In the genomic region with DNA sequence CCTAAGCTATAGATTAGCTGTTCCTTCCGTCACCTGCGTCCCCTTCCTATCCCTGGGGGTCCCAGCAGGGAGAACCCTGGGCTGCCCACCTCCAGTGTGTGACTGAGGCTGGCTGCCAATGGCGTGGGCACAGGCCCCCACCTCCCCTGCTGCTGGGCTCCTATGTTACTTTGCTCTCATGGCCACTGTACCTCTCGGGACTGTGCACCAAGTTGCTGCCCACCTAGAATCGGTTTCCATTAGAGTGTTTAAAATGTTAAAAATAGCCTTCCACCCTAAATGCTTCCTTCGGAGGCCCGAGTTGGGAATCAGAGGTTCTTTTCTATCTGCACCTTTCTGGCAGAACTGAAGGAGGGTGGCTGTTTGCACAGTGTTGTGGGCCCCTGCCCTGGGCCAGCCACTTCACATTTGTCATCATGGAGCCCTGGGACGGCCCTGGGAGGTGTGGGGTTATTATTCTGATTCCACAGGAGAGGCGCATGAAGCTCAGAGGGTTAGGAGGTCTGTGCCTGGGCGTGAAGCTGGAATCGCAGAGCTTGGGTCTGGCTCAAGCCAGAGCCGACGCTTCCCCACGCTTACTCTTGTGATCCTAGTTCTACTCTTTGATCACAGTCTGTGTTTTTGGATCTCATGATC, we compare ENCODE assay signal across 1 cellular context.
TF ChIP-seq lines count a peak whose summit lies in the region.

No MANE protein-coding gene starts in this region.

TF ChIP-seq in SK-N-SH, 30 proteins besides CTCF, POLR2A, EP300 and RAD21 (continued from another document):
- TF ChIP-seq IRF3 (IDR thresholded peaks at IDR 0.05; ENCODE audit: low read depth, low read length) (no peak), GATA2 (CRISPR knock-in tag; IDR thresholded peaks at IDR 0.05) (no peak), PBX3 (IDR thresholded peaks at IDR 0.05) (no peak), RCOR1 (IDR thresholded peaks at IDR 0.05; ENCODE audit: low read length) (no peak), RXRA (IDR thresholded peaks at IDR 0.05; ENCODE audit: borderline replicate concordance, low read depth) (no peak), CHD2 (IDR thresholded peaks at IDR 0.05; ENCODE audit: low read length, partially characterized antibody) (no peak), USF2 (IDR thresholded peaks at IDR 0.05; ENCODE audit: borderline replicate concordance, low read depth, low read length) (no peak), TEAD4 (IDR thresholded peaks at IDR 0.05; ENCODE audit: borderline replicate concordance, insufficient read depth) (no peak), SMC3 (IDR thresholded peaks at IDR 0.05; ENCODE audit: low read depth, low read length) (no peak), NRF1 (IDR thresholded peaks at IDR 0.05; ENCODE audit: low read depth, low read length) (no peak), TCF12 (IDR thresholded peaks at IDR 0.05) (no peak), RFX5 (IDR thresholded peaks at IDR 0.05; ENCODE audit: low read length) (no peak), GABPA (IDR thresholded peaks at IDR 0.05; ENCODE audit: low read depth) (no peak)
- TF ChIP-seq, protein P1, sequence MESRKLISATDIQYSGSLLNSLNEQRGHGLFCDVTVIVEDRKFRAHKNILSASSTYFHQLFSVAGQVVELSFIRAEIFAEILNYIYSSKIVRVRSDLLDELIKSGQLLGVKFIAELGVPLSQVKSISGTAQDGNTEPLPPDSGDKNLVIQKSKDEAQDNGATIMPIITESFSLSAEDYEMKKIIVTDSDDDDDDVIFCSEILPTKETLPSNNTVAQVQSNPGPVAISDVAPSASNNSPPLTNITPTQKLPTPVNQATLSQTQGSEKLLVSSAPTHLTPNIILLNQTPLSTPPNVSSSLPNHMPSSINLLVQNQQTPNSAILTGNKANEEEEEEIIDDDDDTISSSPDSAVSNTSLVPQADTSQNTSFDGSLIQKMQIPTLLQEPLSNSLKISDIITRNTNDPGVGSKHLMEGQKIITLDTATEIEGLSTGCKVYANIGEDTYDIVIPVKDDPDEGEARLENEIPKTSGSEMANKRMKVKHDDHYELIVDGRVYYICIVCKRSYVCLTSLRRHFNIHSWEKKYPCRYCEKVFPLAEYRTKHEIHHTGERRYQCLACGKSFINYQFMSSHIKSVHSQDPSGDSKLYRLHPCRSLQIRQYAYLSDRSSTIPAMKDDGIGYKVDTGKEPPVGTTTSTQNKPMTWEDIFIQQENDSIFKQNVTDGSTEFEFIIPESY (IDR thresholded peaks at IDR 0.05; ENCODE audit: borderline replicate concordance, low read depth), result no peak
- TF ChIP-seq, protein P2, sequence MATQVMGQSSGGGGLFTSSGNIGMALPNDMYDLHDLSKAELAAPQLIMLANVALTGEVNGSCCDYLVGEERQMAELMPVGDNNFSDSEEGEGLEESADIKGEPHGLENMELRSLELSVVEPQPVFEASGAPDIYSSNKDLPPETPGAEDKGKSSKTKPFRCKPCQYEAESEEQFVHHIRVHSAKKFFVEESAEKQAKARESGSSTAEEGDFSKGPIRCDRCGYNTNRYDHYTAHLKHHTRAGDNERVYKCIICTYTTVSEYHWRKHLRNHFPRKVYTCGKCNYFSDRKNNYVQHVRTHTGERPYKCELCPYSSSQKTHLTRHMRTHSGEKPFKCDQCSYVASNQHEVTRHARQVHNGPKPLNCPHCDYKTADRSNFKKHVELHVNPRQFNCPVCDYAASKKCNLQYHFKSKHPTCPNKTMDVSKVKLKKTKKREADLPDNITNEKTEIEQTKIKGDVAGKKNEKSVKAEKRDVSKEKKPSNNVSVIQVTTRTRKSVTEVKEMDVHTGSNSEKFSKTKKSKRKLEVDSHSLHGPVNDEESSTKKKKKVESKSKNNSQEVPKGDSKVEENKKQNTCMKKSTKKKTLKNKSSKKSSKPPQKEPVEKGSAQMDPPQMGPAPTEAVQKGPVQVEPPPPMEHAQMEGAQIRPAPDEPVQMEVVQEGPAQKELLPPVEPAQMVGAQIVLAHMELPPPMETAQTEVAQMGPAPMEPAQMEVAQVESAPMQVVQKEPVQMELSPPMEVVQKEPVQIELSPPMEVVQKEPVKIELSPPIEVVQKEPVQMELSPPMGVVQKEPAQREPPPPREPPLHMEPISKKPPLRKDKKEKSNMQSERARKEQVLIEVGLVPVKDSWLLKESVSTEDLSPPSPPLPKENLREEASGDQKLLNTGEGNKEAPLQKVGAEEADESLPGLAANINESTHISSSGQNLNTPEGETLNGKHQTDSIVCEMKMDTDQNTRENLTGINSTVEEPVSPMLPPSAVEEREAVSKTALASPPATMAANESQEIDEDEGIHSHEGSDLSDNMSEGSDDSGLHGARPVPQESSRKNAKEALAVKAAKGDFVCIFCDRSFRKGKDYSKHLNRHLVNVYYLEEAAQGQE (IDR thresholded peaks at IDR 0.05; ENCODE audit: low read depth, low read length), result no peak
